Comparison of ENCODE assay signal across 9 cellular contexts in the genomic region with DNA sequence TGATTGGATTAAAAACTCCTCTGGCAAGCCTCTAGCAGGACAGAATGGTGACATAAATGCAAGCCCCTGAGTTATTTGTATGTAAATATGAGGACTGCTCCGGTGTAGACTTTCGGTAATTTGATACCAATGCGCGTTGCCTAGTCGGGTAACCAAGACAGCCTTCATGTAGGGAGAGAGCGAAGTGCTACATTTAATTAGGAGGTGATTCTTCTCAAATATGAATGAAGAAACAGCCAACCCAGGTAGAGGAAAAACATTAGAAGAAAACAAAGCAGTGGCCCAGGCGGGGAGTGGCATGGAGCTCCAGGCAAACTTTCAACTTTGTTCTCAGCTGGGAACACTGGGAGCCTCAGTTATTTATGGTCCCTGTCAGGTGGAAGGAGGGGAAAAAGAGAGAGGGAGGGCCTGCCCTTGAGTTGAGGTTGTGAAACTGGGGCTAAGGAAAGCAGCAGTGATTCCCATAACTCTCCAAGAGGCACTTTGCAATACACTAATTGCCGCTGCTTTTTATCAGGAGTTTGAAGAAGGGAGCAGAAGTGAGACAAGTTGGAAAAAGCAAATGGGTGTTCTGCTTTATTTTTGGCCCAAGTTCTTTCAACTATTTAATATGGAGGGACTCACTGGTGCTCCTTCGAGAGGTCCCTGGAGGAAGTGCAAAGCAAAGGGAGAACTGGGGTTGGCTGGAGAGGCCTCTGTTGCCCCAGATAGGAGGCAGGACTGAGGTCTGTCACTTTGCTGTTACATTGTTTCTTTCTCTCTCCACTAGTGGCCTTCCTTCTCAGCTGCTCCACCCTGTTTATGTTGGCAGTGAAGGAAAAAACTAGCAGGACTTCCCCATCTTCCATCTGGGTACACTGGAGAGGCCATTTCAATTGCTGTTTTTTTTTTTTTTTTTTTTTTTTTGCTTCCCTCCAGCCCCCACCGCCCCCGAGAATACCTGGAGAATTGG.
DNase-seq lines count a peak whose midpoint lies in the region; ATAC-seq and TF ChIP-seq lines count a peak whose summit lies in the region.
"Had no signal": no experiment of that assay in that cellular context is flagged by ENCODE, and none has a peak within 500 bp of the region (broad histone marks: within the 10 kb centered on the region; RNA-seq: fewer than 3 reads in every experiment).

No MANE protein-coding gene starts in this region.

- H3K27me3 Mint-ChIP-seq in activated T-helper 17 cell treated with anti-CD3 and anti-CD28 coated beads, Interleukin-2, amount 50 U/mL, for 72 hours, result no peaks in the 10 kb centered on the region

- in situ Hi-C loops in Caki2 (cut with HindIII; ENCODE audit: low pct_unique_long_range_greater_than_20kb, low sequenced_read_pairs), result no loop called here

- no peaks in the 10 kb centered on the region for H3K9me3 Mint-ChIP-seq in activated T-helper 17 cell treated with anti-CD3 and anti-CD28 coated beads, Interleukin-2, amount 50 U/mL, for 72 hours

- no peak overlapping the region for H3K27ac Mint-ChIP-seq in activated T-helper 17 cell treated with anti-CD3 and anti-CD28 coated beads, Interleukin-2, amount 50 U/mL, for 72 hours

- TF ChIP-seq CTCF in GM20000 (IDR thresholded peaks at IDR 0.05; ENCODE audit: extremely low read depth, missing control alignments), result no peak

- H3K27me3 ChIP-seq in neuron (ENCODE audit: insufficient read depth, low read length), result no peaks in the 10 kb centered on the region

- ATAC-seq in HG03139 (IDR thresholded peaks at IDR 0.05; ENCODE audit: unreplicated experiment) (no peak), HG03571 (IDR thresholded peaks at IDR 0.05; ENCODE audit: unreplicated experiment) (no peak)
- ATAC-seq in activated T-helper 17 cell treated with anti-CD3 and anti-CD28 coated beads, Interleukin-2, amount 50 U/mL, for 72 hours (replicated peaks), result no peak

- peak overlapping the region; percentile 79 for H3K4me3 ChIP-seq in neuron (ENCODE audit: low read length)

- no peaks in the 10 kb centered on the region for H3K9me3 ChIP-seq in neuron (ENCODE audit: low read length)

- peak overlapping the region; percentile 52 for H3K27ac ChIP-seq in epithelial cell of prostate

- H3K36me3 ChIP-seq in neuron (ENCODE audit: insufficient read depth, low read length), result no peaks in the 10 kb centered on the region

- H3K36me3 Mint-ChIP-seq in activated T-helper 17 cell treated with anti-CD3 and anti-CD28 coated beads, Interleukin-2, amount 50 U/mL, for 72 hours (ENCODE audit: low read depth), result peaks cover 23% of the 10 kb centered on the region

- no peak overlapping the region for H3K4me3 Mint-ChIP-seq in activated T-helper 17 cell treated with anti-CD3 and anti-CD28 coated beads, Interleukin-2, amount 50 U/mL, for 72 hours

- DNase-seq in Caki2 (ENCODE audit: low read depth), result peak; percentile 81
- DNase-seq in NCI-H2171 (lab: John Stamatoyannopoulos, UW), result peak; percentile 58
- DNase-seq in epithelial cell of prostate (ENCODE audit: low read depth, low spot score), result no peak
- no peak for DNase-seq in GM20000 (ENCODE audit: low spot score)
- DNase-seq: DND-41 had no signal

- H3K4me1 Mint-ChIP-seq in activated T-helper 17 cell treated with anti-CD3 and anti-CD28 coated beads, Interleukin-2, amount 50 U/mL, for 72 hours, result no peaks in the 10 kb centered on the region

- H2AFZ ChIP-seq in neuron (ENCODE audit: low read depth, low read length), result peak overlapping the region; percentile 71

- H3K4me1 ChIP-seq in neuron (ENCODE audit: insufficient read depth, low read length), result peaks cover 22% of the 10 kb centered on the region

Comparison
In these comparisons a context has a peak if more than half of its experiments do, and no peak if none do; other contexts are left out.
1. DNase-seq: peak in Caki2 (single experiment) and NCI-H2171 (single experiment); none in epithelial cell of prostate (single experiment) and GM20000 (single experiment).